ENCODE assay signal across 10 cellular contexts in the genomic region with DNA sequence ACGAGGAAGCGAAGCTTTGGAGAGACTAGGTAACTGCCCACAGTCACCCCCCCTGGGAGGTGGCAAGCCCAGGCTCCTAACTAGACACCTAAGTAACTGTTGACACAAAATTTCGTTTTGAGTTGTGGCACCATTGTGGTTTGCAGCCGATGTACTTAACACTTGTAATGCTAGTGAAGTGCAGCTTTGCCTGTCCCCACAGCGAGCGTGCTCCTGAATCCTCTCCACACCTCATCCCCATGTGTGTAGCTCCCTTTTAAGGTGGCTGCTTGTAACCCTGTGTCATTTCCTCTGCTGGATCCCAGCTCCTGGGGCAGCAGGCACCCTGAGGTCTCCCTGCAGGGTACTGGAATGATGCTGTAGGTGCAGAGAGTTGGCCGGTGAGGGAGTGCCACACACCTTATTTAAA.
DNase-seq lines count a peak whose midpoint lies in the region; ATAC-seq, FAIRE-seq and TF ChIP-seq lines count a peak whose summit lies in the region.
"Had no signal": no experiment of that assay in that cellular context is flagged by ENCODE, and none has a peak within 500 bp of the region (broad histone marks: within the 10 kb centered on the region; RNA-seq: fewer than 3 reads in every experiment).

No MANE protein-coding gene starts in this region.

- no peaks in the 10 kb centered on the region for H3K27me3 ChIP-seq in CD8-positive, alpha-beta memory T cell (ENCODE audit: insufficient read depth, low read length, poor library complexity, severe bottlenecking)
- H3K27me3 ChIP-seq: spleen had no signal

- peaks cover 43% of the 10 kb centered on the region for H3K9me3 Mint-ChIP-seq in HFFc6
- peaks cover 3 to 5% of the 10 kb centered on the region in 2 donors for H3K9me3 Mint-ChIP-seq in natural killer cell
- H3K9me3 Mint-ChIP-seq in CD8-positive, alpha-beta memory T cell = peaks cover 0 to 37% (median 7%) of the 10 kb centered on the region in 5 donors

- CTCF ChIA-PET in CD8-positive, alpha-beta memory T cell (lab: Charles Lee) = no interaction called here

- POLR2A ChIA-PET in CD8-positive, alpha-beta memory T cell (lab: Charles Lee) = no interaction called here

- H3K4me1 Mint-ChIP-seq in HFFc6 (ENCODE audit: low read depth) = peaks cover 74% of the 10 kb centered on the region
- peaks cover 54 to 59% of the 10 kb centered on the region in 2 donors for H3K4me1 Mint-ChIP-seq in natural killer cell
- H3K4me1 Mint-ChIP-seq in CD8-positive, alpha-beta memory T cell = no peaks in the 10 kb centered on the region

- H3K27ac ChIP-seq in CD8-positive, alpha-beta memory T cell (ENCODE audit: low read depth, low read length) = no peak overlapping the region

- H3K27me3 Mint-ChIP-seq in HFFc6 (ENCODE audit: insufficient read depth) = peaks cover 8% of the 10 kb centered on the region
- no peaks in the 10 kb centered on the region for H3K27me3 Mint-ChIP-seq in natural killer cell (ENCODE audit: low read depth in 2 of 2)
- peaks cover 2 to 5% of the 10 kb centered on the region in 2 donors for H3K27me3 Mint-ChIP-seq in CD8-positive, alpha-beta memory T cell

- H3K36me3 Mint-ChIP-seq in HFFc6 (ENCODE audit: low read depth) (peaks cover 68% of the 10 kb centered on the region), natural killer cell (no peaks in the 10 kb centered on the region)
- peaks cover 0 to 2% (median 0%) of the 10 kb centered on the region in 3 donors for H3K36me3 Mint-ChIP-seq in CD8-positive, alpha-beta memory T cell

- TF ChIP-seq CTCF in HFFc6 (IDR thresholded peaks at IDR 0.05) (no peak), natural killer cell (IDR thresholded peaks at IDR 0.05) (no peak), omental fat pad (IDR thresholded peaks at IDR 0.05) (no peak)

- H3K4me3 Mint-ChIP-seq in HFFc6 (no peak overlapping the region), natural killer cell (peak overlapping the region; percentile 59)
- H3K4me3 Mint-ChIP-seq in CD8-positive, alpha-beta memory T cell = peak overlapping the region in 1 of 7 donors; percentile 7

- H3K27ac Mint-ChIP-seq in HFFc6 (peak overlapping the region; percentile 51), natural killer cell (peak overlapping the region; percentile 51 to 76)
- no peak overlapping the region for H3K27ac Mint-ChIP-seq in CD8-positive, alpha-beta memory T cell

- no peaks in the 10 kb centered on the region for H3K9me3 ChIP-seq in CD8-positive, alpha-beta memory T cell (ENCODE audit: low read length)

- intact Hi-C loops in natural killer cell (cut with micrococcal nuclease) = loop anchor here (5.0 to 10.0 kb wide), 2 partner anchors 36 to 407 kb away; a partner anchor contains a TSS

- peak; percentile 71 for ATAC-seq in GM18909 (IDR thresholded peaks at IDR 0.05; ENCODE audit: poor library complexity, unreplicated experiment)
- peak; percentile 42 to 52 (median 43) for ATAC-seq in natural killer cell
- no peak for ATAC-seq in omental fat pad (ENCODE audit: low FRiP score)

- FAIRE-seq in HTR-8/SVneo (lab: Jason Lieb, UNC) = peak; percentile 62
- FAIRE-seq: colon had no signal

- H3K4me1 ChIP-seq in CD8-positive, alpha-beta memory T cell (ENCODE audit: insufficient read depth, low read length) = no peaks in the 10 kb centered on the region

- H3K36me3 ChIP-seq in CD8-positive, alpha-beta memory T cell (ENCODE audit: insufficient read depth, low read length) = no peaks in the 10 kb centered on the region
- H3K36me3 ChIP-seq: spleen had no signal

- DNase-seq in HFFc6 = no peak
- DNase-seq in HTR-8/SVneo (ENCODE audit: insufficient read length, low spot score) = no peak
- DNase-seq in natural killer cell = peak; percentile 29
- no peak for DNase-seq in CD8-positive, alpha-beta memory T cell
- DNase-seq in anterior cingulate cortex (lab: John Stamatoyannopoulos, UW) = no peak
- no peak for DNase-seq in cerebellar cortex (ENCODE audit: low spot score)
- DNase-seq in omental fat pad (ENCODE audit: low spot score) = no peak
- DNase-seq: spleen had no signal

- no peak overlapping the region for H3K4me3 ChIP-seq in CD8-positive, alpha-beta memory T cell (ENCODE audit: low read length)

Comparison
In these comparisons a context has a peak if more than half of its experiments do, and no peak if none do; other contexts are left out.
1. H3K27ac Mint-ChIP-seq: peak in HFFc6 (single experiment) and natural killer cell (2 of 2); none in CD8-positive, alpha-beta memory T cell (0 of 8).